ENCODE assay signal across 9 cellular contexts in the genomic region with DNA sequence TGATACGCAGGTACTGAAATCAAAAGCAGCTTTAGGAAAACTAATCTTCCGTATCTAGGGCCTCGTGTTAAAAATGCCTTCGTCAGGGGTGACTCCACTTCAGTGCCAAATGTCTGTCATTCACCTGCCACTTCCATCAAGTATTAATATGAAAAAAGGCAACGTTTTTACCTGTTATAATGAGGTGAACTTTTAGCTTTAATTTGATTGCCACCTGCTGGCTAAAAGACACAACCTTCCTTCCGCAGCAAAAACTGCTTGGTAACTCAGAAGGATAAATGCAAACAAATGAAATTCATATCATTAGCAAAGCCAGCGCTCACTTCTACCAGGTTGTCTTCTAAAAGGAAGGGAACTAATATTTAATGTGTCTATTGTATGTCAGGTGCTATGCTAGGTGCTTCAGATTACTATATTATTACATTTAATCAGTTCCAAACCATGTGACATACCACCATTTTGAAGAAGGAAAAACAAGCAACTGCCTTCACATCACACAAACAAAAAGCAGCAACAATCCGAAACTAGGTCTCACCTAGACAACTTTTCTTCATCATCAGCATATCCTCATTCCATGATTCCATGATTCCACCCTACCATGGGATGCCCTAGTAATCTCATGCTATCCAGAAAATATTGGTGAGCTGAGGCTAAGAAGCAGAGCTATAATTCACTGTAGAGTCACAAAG. TPM values are rescaled to one million over a fixed set of nuclear protein-coding genes. Genes with fewer than 3 reads are reported as not detected.
DNase-seq lines count a peak whose midpoint lies in the region; ATAC-seq, FAIRE-seq and TF ChIP-seq lines count a peak whose summit lies in the region.
"Had no signal": no experiment of that assay in that cellular context is flagged by ENCODE, and none has a peak within 500 bp of the region (broad histone marks: within the 10 kb centered on the region; RNA-seq: fewer than 3 reads in every experiment).

No MANE protein-coding gene starts in this region.

- H3K27ac ChIP-seq in uterus: no peak overlapping the region

- TF ChIP-seq POLR2A in uterus (IDR thresholded peaks at IDR 0.05) (no peak), H54 (IDR thresholded peaks at IDR 0.05; ENCODE audit: low read depth, low read length) (no peak)

- H3K4me1 ChIP-seq in Caco-2 (peaks cover 24% of the 10 kb centered on the region), uterus (no peaks in the 10 kb centered on the region)

- H3K9me3 Mint-ChIP-seq in Caco-2 (ENCODE audit: unreplicated experiment): no peaks in the 10 kb centered on the region
- no peaks in the 10 kb centered on the region for H3K9me3 Mint-ChIP-seq in activated T-helper 17 cell treated with anti-CD3 and anti-CD28 coated beads, Interleukin-2, amount 50 U/mL, for 72 hours

- H3K36me3 ChIP-seq in Caco-2 (ENCODE audit: control insufficient read depth, insufficient read depth, low read length): no peaks in the 10 kb centered on the region
- H3K36me3 ChIP-seq in uterus: no peaks in the 10 kb centered on the region

- H3K4me1 Mint-ChIP-seq in Caco-2 (ENCODE audit: low read depth, unreplicated experiment): peaks cover 25% of the 10 kb centered on the region
- H3K4me1 Mint-ChIP-seq in activated T-helper 17 cell treated with anti-CD3 and anti-CD28 coated beads, Interleukin-2, amount 50 U/mL, for 72 hours: peaks cover 6% of the 10 kb centered on the region

- DNase-seq in Caco-2: peak in 1 of 2 experiments; percentile 44
- peak; percentile 24 to 30 for DNase-seq in Kasumi-1 (lab: John Stamatoyannopoulos, UW)
- DNase-seq in kidney glomerular epithelial cell (lab: John Stamatoyannopoulos, UW): peak; percentile 36
- no peak for DNase-seq in uterus
- DNase-seq in H54 (ENCODE audit: insufficient read length, low spot score): no peak
- no peak for DNase-seq in stimulated activated CD8-positive, alpha-beta memory T cell treated with anti-CD3 and anti-CD28 coated beads, Interleukin-4, amount 100 ng/mL, for 48 hours

- CTCF ChIA-PET in Caco-2 (lab: Charles Lee): interaction anchor here (0.6 to 3.2 kb wide), 9 partner anchors 21 to 1563 kb away, joined by 3 to 15 read pairs (median 6); partner anchors contain the start of gene ARHGAP18

- no peaks in the 10 kb centered on the region for H3K36me3 Mint-ChIP-seq in Caco-2 (ENCODE audit: insufficient read depth, unreplicated experiment)
- no peaks in the 10 kb centered on the region for H3K36me3 Mint-ChIP-seq in activated T-helper 17 cell treated with anti-CD3 and anti-CD28 coated beads, Interleukin-2, amount 50 U/mL, for 72 hours (ENCODE audit: low read depth)

- peak; percentile 71 for ATAC-seq in GM19023 (IDR thresholded peaks at IDR 0.05; ENCODE audit: unreplicated experiment)
- peak; percentile 54 for ATAC-seq in activated T-helper 17 cell treated with anti-CD3 and anti-CD28 coated beads, Interleukin-2, amount 50 U/mL, for 72 hours (replicated peaks)

- no TSS peak for BruUV-seq in Caco-2 (replicated peaks; lab: Mats Ljungman, UMichigan)

- no peak for FAIRE-seq in H54 (lab: Jason Lieb, UNC)
- FAIRE-seq: TTC549 had no signal

- no peak overlapping the region for H3K4me3 ChIP-seq in Caco-2 (ENCODE audit: low read depth, low read length)
- no peak overlapping the region for H3K4me3 ChIP-seq in uterus

- H3K27me3 Mint-ChIP-seq in Caco-2 (ENCODE audit: insufficient read depth, unreplicated experiment): no peaks in the 10 kb centered on the region
- H3K27me3 Mint-ChIP-seq in activated T-helper 17 cell treated with anti-CD3 and anti-CD28 coated beads, Interleukin-2, amount 50 U/mL, for 72 hours: no peaks in the 10 kb centered on the region

- H3K27me3 ChIP-seq in Caco-2 (replicated peaks; ENCODE audit: control insufficient read depth, insufficient read depth, low read length) (no peaks in the 10 kb centered on the region), uterus (no peaks in the 10 kb centered on the region)

- H3K27ac Mint-ChIP-seq in Caco-2 (ENCODE audit: unreplicated experiment): peak overlapping the region; percentile 14
- H3K27ac Mint-ChIP-seq in activated T-helper 17 cell treated with anti-CD3 and anti-CD28 coated beads, Interleukin-2, amount 50 U/mL, for 72 hours: no peak overlapping the region

- H3K9me3 ChIP-seq in Caco-2: no peaks in the 10 kb centered on the region
- H3K9me3 ChIP-seq in uterus: no peaks in the 10 kb centered on the region

- peak; percentile 65 to 71 for TF ChIP-seq CTCF in Caco-2 (IDR thresholded peaks at IDR 0.05; ENCODE audit: insufficient read depth in 1 of 2, low read depth in 1 of 2, low read length in 1 of 2, severe bottlenecking in 1 of 2, unreplicated experiment in 1 of 2)
- peak; percentile 23 to 57 (median 41) for TF ChIP-seq CTCF in uterus (IDR thresholded peaks at IDR 0.05)

- intact Hi-C loops in Caco-2 (cut with micrococcal nuclease; ENCODE audit: unreplicated experiment): loop anchor here (1.0 kb wide), 6 partner anchors 20 to 291 kb away; partner anchors contain the start of gene ARHGAP18
- intact Hi-C loops in uterus (cut with DNase I; ENCODE audit: low total_unique reads): no loop called here

- peak overlapping the region; percentile 24 for H3K4me3 Mint-ChIP-seq in Caco-2 (ENCODE audit: unreplicated experiment)
- H3K4me3 Mint-ChIP-seq in activated T-helper 17 cell treated with anti-CD3 and anti-CD28 coated beads, Interleukin-2, amount 50 U/mL, for 72 hours: no peak overlapping the region

- POLR2A ChIA-PET in Caco-2 (lab: Charles Lee): no interaction called here

RNA-seq across cellular contexts. Expression of gene ARHGAP18, which starts 20.6 kb away (rescaled TPM):
- total RNA-seq in Caco-2 (2022) (15.0 and 15.6 TPM in 2 replicates), uterus (10 to 100 TPM in 3 of 4 donors, 1 to 10 TPM in 1; 6.3 to 36.7 (median 15.4) TPM)
- 1 to 10 TPM; 7.9 to 9.5 TPM for total RNA-seq in activated T-helper 17 cell treated with anti-CD3 and anti-CD28 coated beads, Interleukin-2, amount 50 U/mL, for 72 hours

Comparison
In these comparisons a context has a peak if more than half of its experiments do, and no peak if none do; other contexts are left out.
1. DNase-seq: peak in Kasumi-1 (2 of 2) and kidney glomerular epithelial cell (single experiment); none in uterus (0 of 2), H54 (single experiment) and stimulated activated CD8-positive, alpha-beta memory T cell treated with anti-CD3 and anti-CD28 coated beads, Interleukin-4, amount 100 ng/mL, for 48 hours (single experiment).